ENCODE assay signal across 24 cellular contexts in genomic region chr2:18959952-18960717, GRCh38.
A peak's percentile ranks its signal among the peaks of the same experiment; 100 is the strongest.
DNase-seq lines count a peak whose midpoint lies in the region; ATAC-seq and TF ChIP-seq lines count a peak whose summit lies in the region.
"Had no signal": no experiment of that assay in that cellular context is flagged by ENCODE, and none has a peak within 500 bp of the region (broad histone marks: within the 10 kb centered on the region; RNA-seq: fewer than 3 reads in every experiment).

No MANE protein-coding gene starts in this region.

- no peaks in the 10 kb centered on the region for H3K4me1 ChIP-seq in foreskin keratinocyte
- H3K4me1 ChIP-seq: BLaER1 treated with 17β-estradiol and CSF1 and Interleukin-3, amounts not matched to agents 10 nM and 100 nM; left ventricle myocardium inferior; neural progenitor cell; prostate gland had no signal

- no peak for ATAC-seq in foreskin keratinocyte
- ATAC-seq: mucosa of descending colon, PC-3 had no signal

- DNase-seq in GM03348 (ENCODE audit: low spot score) = peak; percentile 21
- peak; percentile 98 for DNase-seq in MV-4-11 (lab: John Stamatoyannopoulos, UW)
- peak; percentile 65 for DNase-seq in choroid plexus epithelial cell (ENCODE audit: low read depth)
- peak; percentile 54 to 62 for DNase-seq in foreskin keratinocyte
- no peak for DNase-seq in DMS153 (lab: John Stamatoyannopoulos, UW)
- no peak for DNase-seq in H4 (ENCODE audit: low spot score)
- no peak for DNase-seq in GM19240 (ENCODE audit: insufficient read length, low spot score)
- no peak for DNase-seq in activated naive CD4-positive, alpha-beta T cell treated with Interleukin-2 at 50 U/mL for 16 hours
- DNase-seq: activated CD4-positive, alpha-beta T cell treated with anti-CD3 and anti-CD28 coated beads, Interleukin-2, amount 50 U/mL, for 48 hours; activated effector memory CD4-positive, alpha-beta T cell treated with anti-CD3 and anti-CD28 coated beads, Interleukin-2, amount 50 U/mL, for 16 hours; amygdala; central memory CD4-positive, alpha-beta T cell; HFFc6; immature natural killer cell; left ventricle myocardium inferior; mucosa of descending colon; NCI-H1694; NCI-H748 treated with DMSO at 0.1 percent for 48 hours; PC-3; stimulated activated CD4-positive, alpha-beta T cell treated with anti-CD3 and anti-CD28 coated beads, Interleukin-4, amount 100 ng/mL, for 1 hour had no signal

- TF ChIP-seq CTCF in choroid plexus epithelial cell (conservative IDR thresholded peaks at IDR 0.05; ENCODE audit: low read depth, low read length) (no peak), foreskin keratinocyte (conservative IDR thresholded peaks at IDR 0.05) (no peak)

- no peak overlapping the region for H3K4me3 ChIP-seq in choroid plexus epithelial cell (ENCODE audit: low read depth, low read length)
- H3K4me3 ChIP-seq: BLaER1 treated with 17β-estradiol and CSF1 and Interleukin-3, amounts not matched to agents 10 nM and 100 nM; left ventricle myocardium inferior; mucosa of descending colon; neural progenitor cell; prostate gland; smooth muscle cell had no signal

- no peaks in the 10 kb centered on the region for H3K27me3 ChIP-seq in foreskin keratinocyte
- H3K27me3 ChIP-seq: BLaER1 treated with 17β-estradiol and CSF1 and Interleukin-3, amounts not matched to agents 10 nM and 100 nM; neural progenitor cell had no signal

- H3K27ac ChIP-seq in foreskin keratinocyte = no peak overlapping the region
- H3K27ac ChIP-seq: BLaER1 treated with 17β-estradiol and CSF1 and Interleukin-3, amounts not matched to agents 10 nM and 100 nM; left ventricle myocardium inferior; neural progenitor cell; prostate gland had no signal

Comparison
In these comparisons a context has a peak if more than half of its experiments do, and no peak if none do; other contexts are left out.
1. DNase-seq: peak in GM03348 (single experiment), MV-4-11 (single experiment), choroid plexus epithelial cell (single experiment) and foreskin keratinocyte (2 of 2); none in DMS153 (single experiment), H4 (single experiment), GM19240 (single experiment) and activated naive CD4-positive, alpha-beta T cell treated with Interleukin-2 at 50 U/mL for 16 hours (single experiment).